ENCODE assay signal across 8 cellular contexts in the genomic region with DNA sequence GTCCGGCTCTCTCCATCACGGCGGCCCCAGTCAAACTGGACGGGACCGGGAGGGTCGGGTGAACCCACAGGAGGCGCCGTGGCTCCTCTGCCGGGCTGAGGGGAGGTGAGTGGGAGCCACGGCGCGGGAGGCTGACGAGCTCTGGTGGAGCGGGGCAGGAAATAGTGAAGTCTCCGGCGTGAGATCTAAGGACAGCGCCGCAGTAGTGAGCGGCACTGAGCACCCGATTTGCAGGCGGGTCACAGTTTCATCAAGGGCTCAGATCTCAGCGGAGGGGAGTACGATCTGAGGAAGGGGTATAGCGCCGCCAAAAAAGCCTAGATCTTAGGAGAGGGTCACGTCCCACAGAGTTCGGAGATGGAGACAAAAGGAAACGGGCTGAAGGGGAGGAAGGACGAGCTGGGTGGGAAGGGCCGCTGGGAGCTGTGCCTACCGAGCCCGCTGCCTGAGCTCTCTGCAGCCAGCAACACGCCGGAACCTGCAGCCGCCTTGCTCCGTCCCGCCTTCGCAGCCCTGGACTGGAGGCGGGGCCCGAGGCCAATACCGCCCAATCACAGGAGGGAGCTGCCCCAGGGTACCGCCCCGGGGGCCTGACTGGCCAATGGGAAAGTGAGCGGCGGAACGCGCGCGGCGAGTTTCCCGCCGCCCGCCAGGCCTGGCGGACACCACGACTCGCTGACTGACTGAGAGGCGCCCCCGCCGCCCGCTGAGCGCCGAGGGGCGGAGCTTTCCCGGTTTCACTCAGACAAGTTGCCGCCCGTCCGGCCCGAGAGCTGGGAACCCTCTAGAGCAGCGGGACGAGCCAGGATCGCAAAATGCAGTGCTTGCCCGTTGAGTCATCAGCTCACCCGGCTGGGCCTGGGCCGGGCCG. TPM values are rescaled to one million over a fixed set of nuclear protein-coding genes. Genes with fewer than 3 reads are reported as not detected.
A peak's percentile ranks its signal among the peaks of the same experiment; 100 is the strongest.
DNase-seq lines count a peak whose midpoint lies in the region; ATAC-seq, FAIRE-seq and TF ChIP-seq lines count a peak whose summit lies in the region.

No MANE protein-coding gene starts in this region.

- peak; percentile 83 for FAIRE-seq in HTR-8/SVneo (lab: Jason Lieb, UNC)

- intact Hi-C loops in Caco-2 (cut with micrococcal nuclease; ENCODE audit: unreplicated experiment): loop anchor here (1.0 to 10.0 kb wide), 3 partner anchors 12 to 170 kb away; a partner anchor contains a TSS

- POLR2A ChIA-PET in Caco-2 (lab: Charles Lee): interaction anchor here (0.6 to 1.4 kb wide), 11 partner anchors 8 to 172 kb away, joined by 3 to 13 read pairs (median 4); a partner anchor contains a TSS

- H3K4me1 Mint-ChIP-seq in Caco-2 (ENCODE audit: low read depth, unreplicated experiment): peaks cover 14% of the 10 kb centered on the region
- peaks cover 7 to 14% of the 10 kb centered on the region in 2 donors for H3K4me1 Mint-ChIP-seq in effector memory CD8-positive, alpha-beta T cell (ENCODE audit: low read depth in 2 of 2)
- peaks cover 5% of the 10 kb centered on the region for H3K4me1 Mint-ChIP-seq in memory B cell

- 0 out of 2 replicates have a peak, but pooled peaks cover 7% of the 10 kb centered on the region for H3K4me1 ChIP-seq in Caco-2

- H3K36me3 ChIP-seq in Caco-2 (ENCODE audit: control insufficient read depth, insufficient read depth, low read length): no peaks in the 10 kb centered on the region

- DNase-seq in Caco-2 (peak; percentile 95 to 97), HTR-8/SVneo (ENCODE audit: insufficient read length, low spot score) (peak; percentile 89), NOMO-1 (lab: John Stamatoyannopoulos, UW; ENCODE audit: unreplicated experiment in 2 of 2) (peak; percentile 92 to 99), memory B cell (ENCODE audit: low spot score in 2 of 2) (peak; percentile 92 to 95)
- peak; percentile 80 to 98 (median 87) for DNase-seq in activated CD8-positive, alpha-beta memory T cell treated with anti-CD3 and anti-CD28 coated beads for 48 hours (ENCODE audit: low read depth in 2 of 3, low spot score in 2 of 3)
- peak; percentile 92 to 95 (median 94) for DNase-seq in effector memory CD8-positive, alpha-beta T cell
- DNase-seq in stimulated activated CD8-positive, alpha-beta memory T cell treated with anti-CD3 and anti-CD28 coated beads, Interleukin-12 subunit alpha, Interleukin-12 subunit beta, amount 100 ng/mL, for 1 hour (ENCODE audit: low read depth): peak; percentile 87

- CTCF ChIA-PET in Caco-2 (lab: Charles Lee): interaction anchor here (0.6 to 1.6 kb wide), 12 partner anchors 14 to 805 kb away, joined by 3 to 8 read pairs (median 4); a partner anchor contains a TSS

- H3K9me3 Mint-ChIP-seq in Caco-2 (ENCODE audit: unreplicated experiment) (no peaks in the 10 kb centered on the region), memory B cell (no peaks in the 10 kb centered on the region)
- H3K9me3 Mint-ChIP-seq in effector memory CD8-positive, alpha-beta T cell: no peaks in the 10 kb centered on the region

- H3K27me3 Mint-ChIP-seq in Caco-2 (ENCODE audit: insufficient read depth, unreplicated experiment) (no peaks in the 10 kb centered on the region), memory B cell (no peaks in the 10 kb centered on the region)
- no peaks in the 10 kb centered on the region for H3K27me3 Mint-ChIP-seq in effector memory CD8-positive, alpha-beta T cell

- H3K9me3 ChIP-seq in Caco-2: no peaks in the 10 kb centered on the region

- H3K4me3 ChIP-seq in Caco-2 (ENCODE audit: low read depth, low read length): peak overlapping the region; percentile 56

- peak; percentile 76 for ATAC-seq in GM21367 (IDR thresholded peaks at IDR 0.05; ENCODE audit: unreplicated experiment)
- ATAC-seq in effector memory CD8-positive, alpha-beta T cell (replicated peaks): peak; percentile 95
- peak; percentile 90 for ATAC-seq in memory B cell (ENCODE audit: low read depth)

- peak overlapping the region; percentile 82 for H3K4me3 Mint-ChIP-seq in Caco-2 (ENCODE audit: unreplicated experiment)
- H3K4me3 Mint-ChIP-seq in effector memory CD8-positive, alpha-beta T cell: peak overlapping the region; percentile 78
- peak overlapping the region; percentile 96 for H3K4me3 Mint-ChIP-seq in memory B cell

- H3K27ac Mint-ChIP-seq in Caco-2 (ENCODE audit: unreplicated experiment) (peak overlapping the region; percentile 94), memory B cell (peak overlapping the region; percentile 81)
- peak overlapping the region; percentile 73 to 90 for H3K27ac Mint-ChIP-seq in effector memory CD8-positive, alpha-beta T cell

- H3K27me3 ChIP-seq in Caco-2 (replicated peaks; ENCODE audit: control insufficient read depth, insufficient read depth, low read length): no peaks in the 10 kb centered on the region

- BruUV-seq in Caco-2 (replicated peaks; lab: Mats Ljungman, UMichigan): no TSS peak

- H3K36me3 Mint-ChIP-seq in Caco-2 (ENCODE audit: insufficient read depth, unreplicated experiment): peaks cover 23% of the 10 kb centered on the region
- peaks cover 24% of the 10 kb centered on the region for H3K36me3 Mint-ChIP-seq in effector memory CD8-positive, alpha-beta T cell (ENCODE audit: insufficient read depth)
- no peaks in the 10 kb centered on the region for H3K36me3 Mint-ChIP-seq in memory B cell

- TF ChIP-seq CTCF in Caco-2 (IDR thresholded peaks at IDR 0.05; ENCODE audit: insufficient read depth in 1 of 2, low read depth in 1 of 2, low read length in 1 of 2, severe bottlenecking in 1 of 2, unreplicated experiment in 1 of 2): no peak

RNA-seq across cellular contexts. Expression of a gene that starts 1.9 kb away (rescaled TPM):
- total RNA-seq in Caco-2 (2022): 21.4 and 22.1 TPM in 2 replicates

RNA-seq across cellular contexts. Expression of a gene that starts 25.2 kb away (rescaled TPM):
- total RNA-seq in Caco-2 (2022): 31.2 and 32.0 TPM in 2 replicates

RNA-seq across cellular contexts. Expression of a gene that starts 35.4 kb away (rescaled TPM):
- total RNA-seq in Caco-2 (2022): 19.1 and 20.6 TPM in 2 replicates

RNA-seq across cellular contexts. Expression of a gene that starts 38.4 kb away (rescaled TPM):
- 21.3 and 21.9 TPM in 2 replicates for total RNA-seq in Caco-2 (2022)

RNA-seq across cellular contexts. Expression of a gene that starts 48.9 kb away (rescaled TPM):
- total RNA-seq in Caco-2 (2022): 0.34 TPM in 1 of 2 replicates, not detected in the other

Comparison
In these comparisons a context has a peak if more than half of its experiments do, and no peak if none do; other contexts are left out.
1. Peak in every context shown above with its lines: DNase-seq, ATAC-seq and H3K4me3 ChIP-seq.